In genomic region chr13:98775844-98776598, GRCh38 we compare ENCODE assay signal across 16 cellular contexts. TPM values are rescaled to one million over a fixed set of nuclear protein-coding genes. Genes with fewer than 3 reads are reported as not detected.
DNase-seq lines count a peak whose midpoint lies in the region; ATAC-seq and TF ChIP-seq lines count a peak whose summit lies in the region.
"Had no signal": no experiment of that assay in that cellular context is flagged by ENCODE, and none has a peak within 500 bp of the region (broad histone marks: within the 10 kb centered on the region; RNA-seq: fewer than 3 reads in every experiment).

No MANE protein-coding gene starts in this region.

- no peak overlapping the region for H3K4me3 ChIP-seq in breast epithelium
- H3K4me3 ChIP-seq: heart left ventricle had no signal

- CTCF ChIA-PET in MCF 10A (lab: Yijun Ruan, JAX): interaction anchor here (0.7 kb wide), 1 partner anchor 269 kb away, joined by 3 read pairs; no protein-coding TSS in a partner anchor

- intact Hi-C loops in MCF 10A (cut with micrococcal nuclease) (no loop called here), breast epithelium (cut with DNase I; ENCODE audit: low total_unique reads) (no loop called here)

- H3K27ac Mint-ChIP-seq in MCF 10A (ENCODE audit: low read depth, unreplicated experiment): no peak overlapping the region
- H3K27ac Mint-ChIP-seq: memory B cell had no signal

- H3K27ac ChIP-seq in breast epithelium (no peak overlapping the region), foreskin keratinocyte (no peak overlapping the region)
- H3K27ac ChIP-seq: 22Rv1, heart left ventricle had no signal

- no peaks in the 10 kb centered on the region for H3K36me3 ChIP-seq in breast epithelium
- H3K36me3 ChIP-seq: heart left ventricle had no signal

- H3K4me1 ChIP-seq in breast epithelium (no peaks in the 10 kb centered on the region), foreskin keratinocyte (peaks cover 4% of the 10 kb centered on the region)
- H3K4me1 ChIP-seq: heart left ventricle had no signal

- ATAC-seq in foreskin keratinocyte (peak; percentile 99), HG03521 (IDR thresholded peaks at IDR 0.05; ENCODE audit: unreplicated experiment) (no peak)
- ATAC-seq: heart left ventricle had no signal

- H3K36me3 Mint-ChIP-seq in MCF 10A (ENCODE audit: insufficient read depth, unreplicated experiment): no peaks in the 10 kb centered on the region
- H3K36me3 Mint-ChIP-seq: memory B cell had no signal

- H3K4me1 Mint-ChIP-seq in MCF 10A (ENCODE audit: insufficient read depth, unreplicated experiment): peaks cover 11% of the 10 kb centered on the region
- H3K4me1 Mint-ChIP-seq: memory B cell had no signal

- H3K9me3 ChIP-seq in breast epithelium: no peaks in the 10 kb centered on the region
- H3K9me3 ChIP-seq: heart left ventricle had no signal

- no peaks in the 10 kb centered on the region for H3K9me3 Mint-ChIP-seq in MCF 10A (ENCODE audit: unreplicated experiment)

- H3K4me3 Mint-ChIP-seq in MCF 10A (ENCODE audit: unreplicated experiment): no peak overlapping the region
- H3K4me3 Mint-ChIP-seq: memory B cell had no signal

- DNase-seq in MCF 10A (ENCODE audit: unreplicated experiment): peak; percentile 73
- DNase-seq in breast epithelium (ENCODE audit: low spot score in 2 of 2): no peak
- peak; percentile 91 for DNase-seq in SW480 (ENCODE audit: low spot score)
- peak; percentile 74 to 88 for DNase-seq in foreskin keratinocyte
- DNase-seq in activated CD4-positive, CD25-positive, alpha-beta regulatory T cell treated with anti-CD3 and anti-CD28 coated beads, Interleukin-2, amount 50 U/mL, for 72 hours: no peak
- no peak for DNase-seq in D341Med (ENCODE audit: low spot score)
- DNase-seq in stimulated activated CD4-positive, alpha-beta T cell treated with anti-CD3 and anti-CD28 coated beads, Interleukin-12 subunit alpha, Interleukin-12 subunit beta, amount 100 ng/mL, for 4 hours: no peak
- DNase-seq: activated CD4-positive, alpha-beta T cell treated with anti-CD3 and anti-CD28 coated beads, Interleukin-2, amount 50 U/mL, for 1 hour; activated gamma-delta T cell; cortex of kidney; heart left ventricle; NCI-H446 treated with DMSO at 0.1 percent for 48 hours had no signal

- no peak for TF ChIP-seq POLR2A in breast epithelium (IDR thresholded peaks at IDR 0.05)

- H3K27me3 Mint-ChIP-seq in MCF 10A (ENCODE audit: insufficient read depth, unreplicated experiment): no peaks in the 10 kb centered on the region

- no TSS peak for BruUV-seq in MCF 10A (replicated peaks; lab: Mats Ljungman, UMichigan)

- POLR2A ChIA-PET in MCF 10A (lab: Yijun Ruan, JAX): no interaction called here

- no peak for TF ChIP-seq CTCF in MCF 10A (IDR thresholded peaks at IDR 0.05; ENCODE audit: unreplicated experiment)
- TF ChIP-seq CTCF in breast epithelium (IDR thresholded peaks at IDR 0.05): no peak
- no peak for TF ChIP-seq CTCF in foreskin keratinocyte (conservative IDR thresholded peaks at IDR 0.05)

- no peaks in the 10 kb centered on the region for H3K27me3 ChIP-seq in breast epithelium
- H3K27me3 ChIP-seq in foreskin keratinocyte: no peaks in the 10 kb centered on the region

RNA-seq across cellular contexts. Expression of gene SLC15A1, which starts 23.5 kb away (rescaled TPM):
- total RNA-seq in MCF 10A (2022) (not detected in 2 replicates), breast epithelium (1 to 10 TPM in 1 of 3 donors, not detected in 2; 1.3 TPM), foreskin keratinocyte (0.04 TPM in 1 of 2 replicates, not detected in the other)
- polyA plus RNA-seq in foreskin keratinocyte: not detected in 2 replicates
- total RNA-seq: heart left ventricle, subcutaneous adipose tissue had no signal
- polyA plus RNA-seq: heart left ventricle had no signal

Comparison
In these comparisons a context has a peak if more than half of its experiments do, and no peak if none do; other contexts are left out.
1. DNase-seq: peak in MCF 10A (single experiment), SW480 (single experiment) and foreskin keratinocyte (2 of 2); none in breast epithelium (0 of 2), activated CD4-positive, CD25-positive, alpha-beta regulatory T cell treated with anti-CD3 and anti-CD28 coated beads, Interleukin-2, amount 50 U/mL, for 72 hours (single experiment), D341Med (single experiment) and stimulated activated CD4-positive, alpha-beta T cell treated with anti-CD3 and anti-CD28 coated beads, Interleukin-12 subunit alpha, Interleukin-12 subunit beta, amount 100 ng/mL, for 4 hours (single experiment).